Comparison of ENCODE assay signal across 21 cellular contexts in genomic region chr4:113974467-113974866, GRCh38. TPM values are rescaled to one million over a fixed set of nuclear protein-coding genes. Genes with fewer than 3 reads are reported as not detected.
DNase-seq lines count a peak whose midpoint lies in the region; ATAC-seq, FAIRE-seq and TF ChIP-seq lines count a peak whose summit lies in the region.
"Had no signal": no experiment of that assay in that cellular context is flagged by ENCODE, and none has a peak within 500 bp of the region (broad histone marks: within the 10 kb centered on the region; RNA-seq: fewer than 3 reads in every experiment).

No MANE protein-coding gene starts in this region.

- dilution Hi-C loops in mammary epithelial cell (cut with HindIII; ENCODE audit: low sequenced_read_pairs): no loop called here
- dilution Hi-C loops in keratinocyte (cut with MboI; ENCODE audit: extremely low pct_ligation_motif_present, low sequenced_read_pairs): no loop called here

- H3K9ac ChIP-seq in mammary epithelial cell (ENCODE audit: insufficient read depth, low read length): no peak overlapping the region
- H3K9ac ChIP-seq in keratinocyte (ENCODE audit: control insufficient read depth, extremely low read depth, insufficient read depth, low read length): no peak overlapping the region
- H3K9ac ChIP-seq: KMS-11 had no signal

- BruUV-seq in mammary epithelial cell (replicated peaks; lab: Mats Ljungman, UMichigan): no TSS peak

- H3K4me2 ChIP-seq in mammary epithelial cell (ENCODE audit: insufficient read depth, low read depth, low read length): peak overlapping the region; percentile 89
- H3K4me2 ChIP-seq in keratinocyte (ENCODE audit: control insufficient read depth, extremely low read depth, insufficient read depth, low read depth, low read length): peak overlapping the region; percentile 69
- H3K4me2 ChIP-seq: KMS-11 had no signal

- no peak for TF ChIP-seq CTCF in AG04449 (IDR thresholded peaks at IDR 0.05; ENCODE audit: insufficient read depth, low read length, missing control alignments)
- no peak for TF ChIP-seq CTCF in HFF-Myc (IDR thresholded peaks at IDR 0.05; ENCODE audit: low read depth, low read length, missing control alignments)
- TF ChIP-seq CTCF in mammary epithelial cell (conservative IDR thresholded peaks at IDR 0.05 in 1 of 2, IDR thresholded peaks at IDR 0.05 in 1 of 2; ENCODE audit: extremely low read depth in 1 of 2, insufficient read depth in 1 of 2, low read depth in 1 of 2, low read length in 2 of 2): no peak
- no peak for TF ChIP-seq CTCF in keratinocyte (optimal IDR thresholded peaks at IDR 0.05 in 1 of 3, IDR thresholded peaks at IDR 0.05 in 1 of 3, conservative IDR thresholded peaks at IDR 0.05 in 1 of 3; ENCODE audit: extremely low read depth in 1 of 3, insufficient read depth in 2 of 3, low read length in 3 of 3)

- H3K9me3 ChIP-seq in mammary epithelial cell (replicated peaks; ENCODE audit: insufficient read depth, low read length): peaks cover 8% of the 10 kb centered on the region
- no peaks in the 10 kb centered on the region for H3K9me3 ChIP-seq in keratinocyte (ENCODE audit: control insufficient read depth, low read depth, low read length)
- H3K9me3 ChIP-seq: BE2C, Caco-2 had no signal

- H2AFZ ChIP-seq in mammary epithelial cell (ENCODE audit: low read depth, low read length): no peak overlapping the region
- no peak overlapping the region for H2AFZ ChIP-seq in keratinocyte (ENCODE audit: control insufficient read depth, low read length)

- H3K27me3 ChIP-seq in mammary epithelial cell (ENCODE audit: insufficient read depth, low read length): no peaks in the 10 kb centered on the region
- H3K27me3 ChIP-seq in keratinocyte (ENCODE audit: control insufficient read depth, extremely low read depth, insufficient read depth, low read length): no peaks in the 10 kb centered on the region
- H3K27me3 ChIP-seq: BE2C had no signal

- H3K36me3 ChIP-seq in mammary epithelial cell (ENCODE audit: insufficient read depth, low read length) (no peaks in the 10 kb centered on the region), keratinocyte (ENCODE audit: control insufficient read depth in 2 of 2, extremely low read depth in 1 of 2, insufficient read depth in 2 of 2, low read length in 2 of 2) (peaks cover 0 to 6% of the 10 kb centered on the region in 2 experiments)
- H3K36me3 ChIP-seq: BE2C had no signal

- POLR2A ChIA-PET in AG04449 (lab: Yijun Ruan, JAX): no interaction called here

- H3K9me1 ChIP-seq in keratinocyte (ENCODE audit: control insufficient read depth, extremely low read depth, insufficient read depth, low read length): no peaks in the 10 kb centered on the region

- in situ Hi-C loops in mammary epithelial cell (cut with MboI; ENCODE audit: low sequenced_read_pairs in 2 of 2): loop anchor here in 1 of 2 donors (10.0 kb wide), 1 partner anchor 100 kb away; no protein-coding TSS in a partner anchor

- H3K4me3 ChIP-seq in AG04449 (ENCODE audit: low read depth, low read length) (peak overlapping the region; percentile 83), HFF-Myc (replicated peaks; ENCODE audit: low read depth, low read length) (peak overlapping the region; percentile 92; the same call in 1 of the 2 replicates), mammary epithelial cell (replicated peaks in 1 of 3; ENCODE audit: insufficient read depth in 1 of 3, low read depth in 2 of 3, low read length in 3 of 3) (peak overlapping the region in 1 of 3 experiments; percentile 97), keratinocyte (ENCODE audit: control insufficient read depth in 2 of 3, extremely low read depth in 1 of 3, insufficient read depth in 2 of 3, low read depth in 1 of 3, low read length in 3 of 3) (no peak overlapping the region)

- H4K20me1 ChIP-seq in mammary epithelial cell (ENCODE audit: insufficient read depth, low read length): no peaks in the 10 kb centered on the region
- no peaks in the 10 kb centered on the region for H4K20me1 ChIP-seq in keratinocyte (ENCODE audit: control insufficient read depth, extremely low read depth, insufficient read depth, low read length)

- ATAC-seq in esophagus mucosa: no peak
- ATAC-seq in GM19023 (IDR thresholded peaks at IDR 0.05; ENCODE audit: unreplicated experiment): no peak
- no peak for ATAC-seq in GM18861 (IDR thresholded peaks at IDR 0.05; ENCODE audit: unreplicated experiment)

- intact Hi-C loops in mammary epithelial cell (cut with micrococcal nuclease): no loop called here

- CTCF ChIA-PET in AG04449 (lab: Yijun Ruan, JAX): no interaction called here
- CTCF ChIA-PET in mammary epithelial cell (lab: Charles Lee; ENCODE audit: low non-redundant PET): no interaction called here

- H3K4me1 ChIP-seq in mammary epithelial cell (ENCODE audit: insufficient read depth, low read length) (peaks cover 11% of the 10 kb centered on the region), keratinocyte (ENCODE audit: control insufficient read depth, extremely low read depth, insufficient read depth, low read length) (peaks cover 21% of the 10 kb centered on the region)

- H3K79me2 ChIP-seq in mammary epithelial cell (ENCODE audit: insufficient read depth, low read length) (peaks cover 91% of the 10 kb centered on the region), keratinocyte (ENCODE audit: control insufficient read depth, insufficient read depth, low read length) (peaks cover 83% of the 10 kb centered on the region)

- DNase-seq in AG04449 (ENCODE audit: low read depth, low spot score) (no peak), HFF-Myc (ENCODE audit: extremely low read depth, low read depth) (no peak), mammary epithelial cell (no peak), keratinocyte (ENCODE audit: low read depth, low spot score) (no peak)
- no peak for DNase-seq in activated T-cell treated with anti-CD3 and anti-CD28 coated beads, Interleukin-2, amount 50 U/mL, for 1 hour
- DNase-seq: ACHN; BE2C; Caco-2; CD4-positive, CD25-positive, alpha-beta regulatory T cell; HFFc6; NCI-H1048; NCI-H1436; NCI-H1930; NCI-H226; NCI-H526 had no signal

- H3K27ac ChIP-seq in mammary epithelial cell (ENCODE audit: insufficient read depth, low read depth, low read length) (no peak overlapping the region), keratinocyte (ENCODE audit: control insufficient read depth, insufficient read depth, low read length) (no peak overlapping the region)
- H3K27ac ChIP-seq: KMS-11 had no signal

- FAIRE-seq in keratinocyte (lab: Jason Lieb, UNC): no peak
- FAIRE-seq: G401.6, H1 had no signal

RNA-seq across cellular contexts. Expression of gene ARSJ, which starts 5.0 kb away (rescaled TPM):
- 10 to 100 TPM; 35.8 to 39.8 TPM for total RNA-seq in mammary epithelial cell
- 11.3 TPM for polyA plus RNA-seq in mammary epithelial cell
- 19.7 TPM for polyA minus RNA-seq in mammary epithelial cell
- polyA plus RNA-seq in keratinocyte: 11.5 to 15.7 TPM (median 13.8 TPM) in 3 replicates
- 2.1 TPM for polyA plus RNA-seq in keratinocyte (2011; ENCODE audit: low read depth)
- 6.3 and 9.0 TPM in 2 replicates for polyA plus RNA-seq in keratinocyte (2011; cell fraction: cytosol; rRNA removed)
- 21.0 and 23.7 TPM in 2 replicates for polyA plus RNA-seq in keratinocyte (2011; cell fraction: nucleus; rRNA removed)
- polyA plus RNA-seq in keratinocyte (2012; ENCODE audit: low replicate concordance): 3.8 and 11.3 TPM in 2 replicates
- polyA minus RNA-seq in keratinocyte: 10.3 to 16.2 TPM (median 15.2 TPM) in 3 replicates
- polyA minus RNA-seq in keratinocyte (2011; cell fraction: cytosol; rRNA and poly(A)+ RNA removed): 10.7 TPM
- polyA minus RNA-seq in keratinocyte (2011; cell fraction: nucleus; rRNA and poly(A)+ RNA removed): 24.1 and 43.1 TPM in 2 replicates
- 6.0 TPM for total RNA-seq in esophagus mucosa
- total RNA-seq: CD4-positive, CD25-positive, alpha-beta regulatory T cell had no signal
- polyA plus RNA-seq: CD4-positive, CD25-positive, alpha-beta regulatory T cell had no signal

Comparison
In these comparisons a context has a peak if more than half of its experiments do, and no peak if none do; other contexts are left out.
1. H3K4me3 ChIP-seq: peak in AG04449 (single experiment) and HFF-Myc (single experiment); none in keratinocyte (0 of 3).